In the genomic region with DNA sequence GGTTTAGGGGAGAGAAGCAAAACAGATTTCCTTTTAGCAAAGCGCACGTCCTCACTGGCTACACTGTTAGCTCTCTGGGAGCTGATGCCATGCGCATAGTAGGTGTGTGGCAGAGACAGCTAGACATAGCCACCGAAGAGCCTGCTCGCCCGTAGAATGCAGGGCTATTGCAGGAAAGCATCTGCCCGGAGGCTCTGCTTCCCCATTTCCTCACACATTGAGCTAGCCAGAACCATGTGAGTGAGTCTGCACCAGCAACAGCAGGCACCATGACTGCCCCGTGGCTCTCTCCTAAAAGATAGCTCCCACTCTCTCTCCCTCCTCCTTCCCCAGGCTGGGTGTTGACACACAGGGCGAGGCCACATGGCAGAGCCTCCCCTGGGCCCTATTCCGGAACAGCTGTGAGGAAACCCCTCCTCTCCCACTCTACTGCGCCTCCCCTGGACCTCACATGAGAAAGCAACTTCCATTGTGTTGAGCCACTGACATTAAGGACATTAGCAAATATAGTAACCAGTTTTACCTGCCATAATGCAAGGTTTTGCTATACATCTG, we compare ENCODE assay signal across 17 cellular contexts. TPM values are rescaled to one million over a fixed set of nuclear protein-coding genes. Genes with fewer than 3 reads are reported as not detected.
A peak's percentile ranks its signal among the peaks of the same experiment; 100 is the strongest.
DNase-seq lines count a peak whose midpoint lies in the region; ATAC-seq and TF ChIP-seq lines count a peak whose summit lies in the region.
"Had no signal": no experiment of that assay in that cellular context is flagged by ENCODE, and none has a peak within 500 bp of the region (broad histone marks: within the 10 kb centered on the region; RNA-seq: fewer than 3 reads in every experiment).

No MANE protein-coding gene starts in this region.

- TF ChIP-seq CTCF in H9 (conservative IDR thresholded peaks at IDR 0.05) = no peak

- peaks cover 18 to 19% of the 10 kb centered on the region in 2 experiments for H3K4me1 Mint-ChIP-seq in H9

- H3K23me2 ChIP-seq in H9 (ENCODE audit: insufficient read length, low read depth, low read length, poor library complexity, severe bottlenecking) = no peaks in the 10 kb centered on the region

- no peak overlapping the region for H3K27ac Mint-ChIP-seq in H9
- H3K27ac Mint-ChIP-seq: activated T-helper 2 cell treated with anti-CD3 and anti-CD28 coated beads, Interferon-gamma antibody, Interleukin-2, Interleukin-4, amounts not matched to agents 10 μg/mL and 5 μg/mL and 100 μg/mL, durations not matched to agents 14 hours and 24 hours and 36 hours; mesothelial cell of epicardium had no signal

- H3K36me3 Mint-ChIP-seq in H9 (ENCODE audit: insufficient read depth in 1 of 3, low read depth in 3 of 3) = peaks cover 0 to 2% (median 0%) of the 10 kb centered on the region in 3 experiments; a peak in 2 of 7 replicates
- H3K36me3 Mint-ChIP-seq: mesothelial cell of epicardium had no signal

- no peak overlapping the region for H3K14ac ChIP-seq in H9 (ENCODE audit: insufficient read depth, low read length)

- H3K79me1 ChIP-seq in mesendoderm (ENCODE audit: low read length) = no peaks in the 10 kb centered on the region
- no peaks in the 10 kb centered on the region for H3K79me1 ChIP-seq in H9 (ENCODE audit: insufficient read depth, low read depth, low read length, poor library complexity, severe bottlenecking)

- H3K9me3 ChIP-seq in SJCRH30 (replicated peaks) (no peaks in the 10 kb centered on the region), H9 (ENCODE audit: control insufficient read depth, low read depth, low read length) (no peaks in the 10 kb centered on the region)
- H3K9me3 ChIP-seq: Caco-2 had no signal

- no peak overlapping the region for H3T11ph ChIP-seq in H9 (ENCODE audit: low read length)

- H3K56ac ChIP-seq in mesendoderm (ENCODE audit: low read length) (peak overlapping the region; percentile 49), H9 (ENCODE audit: insufficient read length, low read depth, low read length) (no peak overlapping the region)

- H3K79me2 ChIP-seq in mesendoderm (ENCODE audit: control insufficient read depth, insufficient read depth, low read length) (no peaks in the 10 kb centered on the region), H9 (ENCODE audit: insufficient read depth, low read length) (no peaks in the 10 kb centered on the region)

- H3K27me3 Mint-ChIP-seq in H9 (ENCODE audit: low read depth) = peaks cover 3% of the 10 kb centered on the region

- H3K4me2 ChIP-seq in mesendoderm (ENCODE audit: low read length) (no peak overlapping the region), H9 (ENCODE audit: insufficient read depth, insufficient read length, low read length) (no peak overlapping the region)

- H3K4me3 Mint-ChIP-seq in H9 = no peak overlapping the region
- H3K4me3 Mint-ChIP-seq: mesothelial cell of epicardium had no signal

- no peaks in the 10 kb centered on the region for H3K36me3 ChIP-seq in SJCRH30
- no peaks in the 10 kb centered on the region for H3K36me3 ChIP-seq in mesendoderm (ENCODE audit: control insufficient read depth, insufficient read depth, low read length)

- H3K4ac ChIP-seq in mesendoderm (ENCODE audit: low read depth, low read length) = no peak overlapping the region
- no peak overlapping the region for H3K4ac ChIP-seq in H9 (ENCODE audit: low read depth, low read length)

- TF ChIP-seq POLR2A in erythroblast (IDR thresholded peaks at IDR 0.05; ENCODE audit: low read length) = no peak

- H3K4me1 ChIP-seq in SJCRH30 (peaks cover 11% of the 10 kb centered on the region; the same call in 1 of the 2 replicates), mesendoderm (ENCODE audit: control insufficient read depth, low read depth, low read length) (no peaks in the 10 kb centered on the region), H9 (ENCODE audit: insufficient read depth, low read length) (peaks cover 4% of the 10 kb centered on the region; the same call in 1 of the 2 replicates)
- H3K4me1 ChIP-seq: Caco-2 had no signal

- H4K20me1 ChIP-seq in H9 (ENCODE audit: control insufficient read depth, insufficient read depth, insufficient read length) = no peaks in the 10 kb centered on the region

- no peak overlapping the region for H4K5ac ChIP-seq in mesendoderm (ENCODE audit: low read length)
- H4K5ac ChIP-seq in H9 (ENCODE audit: insufficient read length, low read depth, low read length) = no peak overlapping the region

- H2BK15ac ChIP-seq in mesendoderm (replicated peaks; ENCODE audit: low read depth) (no peak overlapping the region), H9 (ENCODE audit: low read depth, low read length) (no peak overlapping the region)

- H3K23ac ChIP-seq in mesendoderm (ENCODE audit: low read length) (no peak overlapping the region), H9 (ENCODE audit: insufficient read length, low read depth, low read length) (no peak overlapping the region)

- H3K9me3 Mint-ChIP-seq in H9 = no peaks in the 10 kb centered on the region
- H3K9me3 Mint-ChIP-seq: activated T-helper 2 cell treated with anti-CD3 and anti-CD28 coated beads, Interferon-gamma antibody, Interleukin-2, Interleukin-4, amounts not matched to agents 10 μg/mL and 5 μg/mL and 100 μg/mL, durations not matched to agents 14 hours and 24 hours and 36 hours; mesothelial cell of epicardium had no signal

- no peak overlapping the region for H4K91ac ChIP-seq in H9 (ENCODE audit: insufficient read length, low read depth, low read length)

- no peak overlapping the region for H3K18ac ChIP-seq in mesendoderm (ENCODE audit: low read length)
- no peak overlapping the region for H3K18ac ChIP-seq in H9 (ENCODE audit: insufficient read length, low read depth, low read length)

- H3K27ac ChIP-seq in SJCRH30 (no peak overlapping the region), mesendoderm (ENCODE audit: low read depth, low read length) (no peak overlapping the region), H9 (ENCODE audit: insufficient read length, low read depth, low read length) (no peak overlapping the region)

- H2BK120ac ChIP-seq in mesendoderm (ENCODE audit: low read depth, low read length) (no peak overlapping the region), H9 (ENCODE audit: low read depth, low read length, poor library complexity, severe bottlenecking) (no peak overlapping the region)

- no peak overlapping the region for H2BK5ac ChIP-seq in mesendoderm (ENCODE audit: low read length)
- H2BK5ac ChIP-seq in H9 (ENCODE audit: insufficient read length, low read length) = no peak overlapping the region

- no peak overlapping the region for H2AFZ ChIP-seq in H9 (ENCODE audit: low read length)

- H2BK20ac ChIP-seq in H9 (ENCODE audit: low read depth, low read length, poor library complexity, severe bottlenecking) = no peak overlapping the region

- no peak overlapping the region for H2BK12ac ChIP-seq in H9 (ENCODE audit: insufficient read length, low read depth, low read length)

- no CpG with 5 or more reads among the region's 11 CpGs for WGBS in mesendoderm (ENCODE audit: extremely low coverage, insufficient coverage, low lambda C conversion rate)
- WGBS in H9 (ENCODE audit: extremely low coverage, insufficient read length, low lambda C conversion rate) = no CpG with 5 or more reads among the region's 11 CpGs

- no peak overlapping the region for H2AK5ac ChIP-seq in mesendoderm (ENCODE audit: low read length)
- no peak overlapping the region for H2AK5ac ChIP-seq in H9 (ENCODE audit: insufficient read length, low read length)

- H3K4me3 ChIP-seq in SJCRH30 = no peak overlapping the region
- H3K4me3 ChIP-seq in mesendoderm (ENCODE audit: low read length) = no peak overlapping the region

- H3K27me3 ChIP-seq in SJCRH30 = no peaks in the 10 kb centered on the region
- H3K27me3 ChIP-seq in mesendoderm (ENCODE audit: insufficient read depth, low read length, poor library complexity) = no peaks in the 10 kb centered on the region
- no peaks in the 10 kb centered on the region for H3K27me3 ChIP-seq in H9 (ENCODE audit: insufficient read depth, low read length)

- H4K8ac ChIP-seq in mesendoderm (ENCODE audit: low read depth, low read length) (no peak overlapping the region), H9 (replicated peaks; ENCODE audit: insufficient read length, low read depth, low read length) (no peak overlapping the region)

- DNase-seq in NCI-H82 (lab: John Stamatoyannopoulos, UW) (peak; percentile 7), NCI-H82 treated with DMSO at 0.1 percent for 48 hours (lab: John Stamatoyannopoulos, UW; ENCODE audit: unreplicated experiment) (no peak), D341Med (ENCODE audit: low spot score) (peak; percentile 18), SJCRH30 (peak; percentile 31 to 34), mesendoderm (peak; percentile 51), erythroblast (lab: John Stamatoyannopoulos, UW) (no peak), H9 (no peak)
- DNase-seq: activated CD4-positive, alpha-beta T cell treated with anti-CD3 and anti-CD28 coated beads, Interleukin-2, amount 50 U/mL, for 48 hours; GDM1; NCI-H1092 treated with DMSO at 0.1 percent for 48 hours; SIG-M5 had no signal

- ATAC-seq in GM21825 (IDR thresholded peaks at IDR 0.05; ENCODE audit: unreplicated experiment) = no peak

- no peak overlapping the region for H3K9ac ChIP-seq in mesendoderm (ENCODE audit: low read length)
- no peak overlapping the region for H3K9ac ChIP-seq in H9 (ENCODE audit: extremely low read depth, insufficient read length, low read length)

RNA-seq across cellular contexts. Expression of a gene that starts 52.3 kb away (rescaled TPM):
- total RNA-seq in SJCRH30 (2014; rRNA removed; shearing (Covaris generic)) = 0.06 TPM in 1 of 2 replicates, not detected in the other
- polyA plus RNA-seq in mesendoderm (2013, experiment 1 of 2) = 6.7 TPM
- 5.8 TPM for polyA plus RNA-seq in mesendoderm (2013, experiment 2 of 2)
- 0.79 and 0.94 TPM in 2 replicates for total RNA-seq in H9 (2021)
- total RNA-seq: Caco-2, epithelial cell of proximal tubule, osteoblast had no signal

Comparison
In these comparisons a context has a peak if more than half of its experiments do, and no peak if none do; other contexts are left out.
1. DNase-seq: peak in NCI-H82 (single experiment), D341Med (single experiment), SJCRH30 (2 of 2) and mesendoderm (single experiment); none in NCI-H82 treated with DMSO at 0.1 percent for 48 hours (single experiment), erythroblast (0 of 2) and H9 (single experiment).